In the genomic region with DNA sequence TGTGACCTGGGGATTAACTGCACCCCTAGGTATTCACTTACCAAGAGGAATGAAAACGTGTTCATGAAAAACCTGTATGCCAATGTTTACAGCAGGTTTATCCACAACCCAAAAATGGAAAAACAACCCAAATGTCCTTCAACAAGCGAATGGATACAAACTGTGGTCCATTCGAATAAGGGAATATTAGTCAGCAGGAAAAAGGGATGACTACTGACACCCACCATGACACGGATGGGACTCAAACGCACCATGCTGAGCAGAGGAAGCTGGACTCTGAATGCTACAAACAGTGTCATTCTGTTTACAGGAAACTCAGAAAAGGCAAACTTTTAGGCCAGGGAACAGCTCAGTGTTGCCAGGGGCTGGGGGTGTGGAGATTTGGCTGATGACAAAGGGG, we compare ENCODE assay signal across 2 cellular contexts.
TF ChIP-seq lines count a peak whose summit lies in the region.

No MANE protein-coding gene starts in this region.

TF ChIP-seq in K562, 482 proteins besides CTCF, POLR2A, EP300 and RAD21:
- TF ChIP-seq HDAC8 (tag; IDR thresholded peaks at IDR 0.05) (no peak), ZKSCAN8 (CRISPR knock-in tag; IDR thresholded peaks at IDR 0.05) (no peak), ZNF146 (CRISPR knock-in tag; IDR thresholded peaks at IDR 0.05; ENCODE audit: unreplicated experiment) (peak; percentile 64)

TF ChIP-seq in GM23338, 12 proteins besides CTCF, POLR2A, EP300 and RAD21:
- no peak for TF ChIP-seq EZH2phosphoT487 (IDR thresholded peaks at IDR 0.05; ENCODE audit: unreplicated experiment)
- no peak for TF ChIP-seq ZNF114 (CRISPR knock-in tag; IDR thresholded peaks at IDR 0.05)
- TF ChIP-seq, protein P1, sequence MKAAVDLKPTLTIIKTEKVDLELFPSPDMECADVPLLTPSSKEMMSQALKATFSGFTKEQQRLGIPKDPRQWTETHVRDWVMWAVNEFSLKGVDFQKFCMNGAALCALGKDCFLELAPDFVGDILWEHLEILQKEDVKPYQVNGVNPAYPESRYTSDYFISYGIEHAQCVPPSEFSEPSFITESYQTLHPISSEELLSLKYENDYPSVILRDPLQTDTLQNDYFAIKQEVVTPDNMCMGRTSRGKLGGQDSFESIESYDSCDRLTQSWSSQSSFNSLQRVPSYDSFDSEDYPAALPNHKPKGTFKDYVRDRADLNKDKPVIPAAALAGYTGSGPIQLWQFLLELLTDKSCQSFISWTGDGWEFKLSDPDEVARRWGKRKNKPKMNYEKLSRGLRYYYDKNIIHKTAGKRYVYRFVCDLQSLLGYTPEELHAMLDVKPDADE (IDR thresholded peaks at IDR 0.05) = no peak
- TF ChIP-seq EZH2 (IDR thresholded peaks at IDR 0.05; ENCODE audit: low read depth, unreplicated experiment) = no peak
- TF ChIP-seq, protein P2, sequence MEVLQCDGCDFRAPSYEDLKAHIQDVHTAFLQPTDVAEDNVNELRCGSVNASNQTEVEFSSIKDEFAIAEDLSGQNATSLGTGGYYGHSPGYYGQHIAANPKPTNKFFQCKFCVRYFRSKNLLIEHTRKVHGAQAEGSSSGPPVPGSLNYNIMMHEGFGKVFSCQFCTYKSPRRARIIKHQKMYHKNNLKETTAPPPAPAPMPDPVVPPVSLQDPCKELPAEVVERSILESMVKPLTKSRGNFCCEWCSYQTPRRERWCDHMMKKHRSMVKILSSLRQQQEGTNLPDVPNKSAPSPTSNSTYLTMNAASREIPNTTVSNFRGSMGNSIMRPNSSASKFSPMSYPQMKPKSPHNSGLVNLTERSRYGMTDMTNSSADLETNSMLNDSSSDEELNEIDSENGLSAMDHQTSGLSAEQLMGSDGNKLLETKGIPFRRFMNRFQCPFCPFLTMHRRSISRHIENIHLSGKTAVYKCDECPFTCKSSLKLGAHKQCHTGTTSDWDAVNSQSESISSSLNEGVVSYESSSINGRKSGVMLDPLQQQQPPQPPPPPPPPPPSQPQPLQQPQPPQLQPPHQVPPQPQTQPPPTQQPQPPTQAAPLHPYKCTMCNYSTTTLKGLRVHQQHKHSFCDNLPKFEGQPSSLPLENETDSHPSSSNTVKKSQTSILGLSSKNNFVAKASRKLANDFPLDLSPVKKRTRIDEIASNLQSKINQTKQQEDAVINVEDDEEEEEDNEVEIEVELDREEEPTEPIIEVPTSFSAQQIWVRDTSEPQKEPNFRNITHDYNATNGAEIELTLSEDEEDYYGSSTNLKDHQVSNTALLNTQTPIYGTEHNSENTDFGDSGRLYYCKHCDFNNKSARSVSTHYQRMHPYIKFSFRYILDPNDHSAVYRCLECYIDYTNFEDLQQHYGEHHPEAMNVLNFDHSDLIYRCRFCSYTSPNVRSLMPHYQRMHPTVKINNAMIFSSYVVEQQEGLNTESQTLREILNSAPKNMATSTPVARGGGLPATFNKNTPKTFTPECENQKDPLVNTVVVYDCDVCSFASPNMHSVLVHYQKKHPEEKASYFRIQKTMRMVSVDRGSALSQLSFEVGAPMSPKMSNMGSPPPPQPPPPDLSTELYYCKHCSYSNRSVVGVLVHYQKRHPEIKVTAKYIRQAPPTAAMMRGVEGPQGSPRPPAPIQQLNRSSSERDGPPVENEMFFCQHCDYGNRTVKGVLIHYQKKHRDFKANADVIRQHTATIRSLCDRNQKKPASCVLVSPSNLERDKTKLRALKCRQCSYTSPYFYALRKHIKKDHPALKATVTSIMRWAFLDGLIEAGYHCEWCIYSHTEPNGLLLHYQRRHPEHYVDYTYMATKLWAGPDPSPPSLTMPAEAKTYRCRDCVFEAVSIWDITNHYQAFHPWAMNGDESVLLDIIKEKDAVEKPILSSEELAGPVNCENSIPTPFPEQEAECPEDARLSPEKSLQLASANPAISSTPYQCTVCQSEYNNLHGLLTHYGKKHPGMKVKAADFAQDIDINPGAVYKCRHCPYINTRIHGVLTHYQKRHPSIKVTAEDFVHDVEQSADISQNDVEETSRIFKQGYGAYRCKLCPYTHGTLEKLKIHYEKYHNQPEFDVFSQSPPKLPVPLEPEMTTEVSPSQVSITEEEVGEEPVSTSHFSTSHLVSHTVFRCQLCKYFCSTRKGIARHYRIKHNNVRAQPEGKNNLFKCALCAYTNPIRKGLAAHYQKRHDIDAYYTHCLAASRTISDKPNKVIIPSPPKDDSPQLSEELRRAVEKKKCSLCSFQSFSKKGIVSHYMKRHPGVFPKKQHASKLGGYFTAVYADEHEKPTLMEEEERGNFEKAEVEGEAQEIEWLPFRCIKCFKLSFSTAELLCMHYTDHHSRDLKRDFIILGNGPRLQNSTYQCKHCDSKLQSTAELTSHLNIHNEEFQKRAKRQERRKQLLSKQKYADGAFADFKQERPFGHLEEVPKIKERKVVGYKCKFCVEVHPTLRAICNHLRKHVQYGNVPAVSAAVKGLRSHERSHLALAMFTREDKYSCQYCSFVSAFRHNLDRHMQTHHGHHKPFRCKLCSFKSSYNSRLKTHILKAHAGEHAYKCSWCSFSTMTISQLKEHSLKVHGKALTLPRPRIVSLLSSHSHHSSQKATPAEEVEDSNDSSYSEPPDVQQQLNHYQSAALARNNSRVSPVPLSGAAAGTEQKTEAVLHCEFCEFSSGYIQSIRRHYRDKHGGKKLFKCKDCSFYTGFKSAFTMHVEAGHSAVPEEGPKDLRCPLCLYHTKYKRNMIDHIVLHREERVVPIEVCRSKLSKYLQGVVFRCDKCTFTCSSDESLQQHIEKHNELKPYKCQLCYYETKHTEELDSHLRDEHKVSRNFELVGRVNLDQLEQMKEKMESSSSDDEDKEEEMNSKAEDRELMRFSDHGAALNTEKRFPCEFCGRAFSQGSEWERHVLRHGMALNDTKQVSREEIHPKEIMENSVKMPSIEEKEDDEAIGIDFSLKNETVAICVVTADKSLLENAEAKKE (CRISPR knock-in tag; IDR thresholded peaks at IDR 0.05) = no peak
- TF ChIP-seq JUNB (IDR thresholded peaks at IDR 0.05; ENCODE audit: unreplicated experiment) = no peak
- no peak for TF ChIP-seq NANOG (IDR thresholded peaks at IDR 0.05; ENCODE audit: borderline replicate concordance)
- no peak for TF ChIP-seq POLR2AphosphoS5 (IDR thresholded peaks at IDR 0.05; ENCODE audit: low read depth)
- TF ChIP-seq ZNF331 (CRISPR knock-in tag; IDR thresholded peaks at IDR 0.05; ENCODE audit: low read depth) = no peak
- TF ChIP-seq, protein P3, sequence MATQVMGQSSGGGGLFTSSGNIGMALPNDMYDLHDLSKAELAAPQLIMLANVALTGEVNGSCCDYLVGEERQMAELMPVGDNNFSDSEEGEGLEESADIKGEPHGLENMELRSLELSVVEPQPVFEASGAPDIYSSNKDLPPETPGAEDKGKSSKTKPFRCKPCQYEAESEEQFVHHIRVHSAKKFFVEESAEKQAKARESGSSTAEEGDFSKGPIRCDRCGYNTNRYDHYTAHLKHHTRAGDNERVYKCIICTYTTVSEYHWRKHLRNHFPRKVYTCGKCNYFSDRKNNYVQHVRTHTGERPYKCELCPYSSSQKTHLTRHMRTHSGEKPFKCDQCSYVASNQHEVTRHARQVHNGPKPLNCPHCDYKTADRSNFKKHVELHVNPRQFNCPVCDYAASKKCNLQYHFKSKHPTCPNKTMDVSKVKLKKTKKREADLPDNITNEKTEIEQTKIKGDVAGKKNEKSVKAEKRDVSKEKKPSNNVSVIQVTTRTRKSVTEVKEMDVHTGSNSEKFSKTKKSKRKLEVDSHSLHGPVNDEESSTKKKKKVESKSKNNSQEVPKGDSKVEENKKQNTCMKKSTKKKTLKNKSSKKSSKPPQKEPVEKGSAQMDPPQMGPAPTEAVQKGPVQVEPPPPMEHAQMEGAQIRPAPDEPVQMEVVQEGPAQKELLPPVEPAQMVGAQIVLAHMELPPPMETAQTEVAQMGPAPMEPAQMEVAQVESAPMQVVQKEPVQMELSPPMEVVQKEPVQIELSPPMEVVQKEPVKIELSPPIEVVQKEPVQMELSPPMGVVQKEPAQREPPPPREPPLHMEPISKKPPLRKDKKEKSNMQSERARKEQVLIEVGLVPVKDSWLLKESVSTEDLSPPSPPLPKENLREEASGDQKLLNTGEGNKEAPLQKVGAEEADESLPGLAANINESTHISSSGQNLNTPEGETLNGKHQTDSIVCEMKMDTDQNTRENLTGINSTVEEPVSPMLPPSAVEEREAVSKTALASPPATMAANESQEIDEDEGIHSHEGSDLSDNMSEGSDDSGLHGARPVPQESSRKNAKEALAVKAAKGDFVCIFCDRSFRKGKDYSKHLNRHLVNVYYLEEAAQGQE (IDR thresholded peaks at IDR 0.05; ENCODE audit: unreplicated experiment) = no peak
- no peak for TF ChIP-seq STAT1 (IDR thresholded peaks at IDR 0.05; ENCODE audit: unreplicated experiment)
- TF ChIP-seq CREB1 (CRISPR knock-in tag; IDR thresholded peaks at IDR 0.05; ENCODE audit: low read depth) = no peak
